9 cellular contexts compared by ENCODE assay signal in the genomic region with DNA sequence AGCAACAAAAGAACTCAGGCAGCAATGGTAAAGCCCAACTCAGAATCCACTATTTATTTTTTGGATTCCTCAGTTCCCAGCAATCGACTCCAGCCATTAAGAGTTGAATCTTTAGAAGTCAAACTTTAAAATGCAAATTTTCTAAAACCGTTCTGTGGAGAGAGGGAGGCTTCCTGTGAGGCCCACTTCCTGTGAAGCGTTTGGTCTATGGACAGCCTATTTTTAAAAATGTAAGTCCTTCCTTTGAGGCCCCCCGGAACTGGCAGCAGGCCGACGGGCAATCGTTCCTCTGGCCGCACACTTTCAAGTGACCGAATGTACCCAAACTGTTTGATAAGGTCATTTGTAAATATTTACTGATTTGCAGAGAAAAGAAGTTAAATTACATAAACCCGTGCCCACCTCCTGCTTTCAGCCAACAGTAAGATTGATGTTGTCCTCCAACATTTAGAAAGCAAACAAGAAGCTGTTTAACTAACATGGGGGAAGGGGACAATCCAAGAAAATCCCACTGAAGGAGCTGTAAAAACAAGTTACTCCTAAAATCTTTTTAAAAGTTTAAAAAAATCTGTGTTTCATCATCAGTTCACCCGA.
DNase-seq lines count a peak whose midpoint lies in the region; ATAC-seq and TF ChIP-seq lines count a peak whose summit lies in the region.
"Had no signal": no experiment of that assay in that cellular context is flagged by ENCODE, and none has a peak within 500 bp of the region (broad histone marks: within the 10 kb centered on the region; RNA-seq: fewer than 3 reads in every experiment).

No MANE protein-coding gene starts in this region.

- DNase-seq in COR-L47 (lab: John Stamatoyannopoulos, UW): peak; percentile 14
- peak; percentile 64 for DNase-seq in Jurkat, Clone E6-1 (ENCODE audit: low read depth, low spot score)
- DNase-seq in activated naive CD8-positive, alpha-beta T cell treated with anti-CD3 and anti-CD28 coated beads for 36 hours: peak; percentile 21
- peak; percentile 56 for DNase-seq in lower lobe of right lung
- no peak for DNase-seq in NCI-H510A (lab: John Stamatoyannopoulos, UW)
- DNase-seq in RKO (ENCODE audit: low spot score): no peak
- DNase-seq in central memory CD4-positive, alpha-beta T cell: no peak

- H3K27ac ChIP-seq in lower lobe of right lung: peak overlapping the region; percentile 75
- H3K27ac ChIP-seq: KMS-11 had no signal

- ATAC-seq in GM21360 (IDR thresholded peaks at IDR 0.05; ENCODE audit: unreplicated experiment): peak; percentile 63
- peak; percentile 53 to 83 for ATAC-seq in lower lobe of right lung

- no peaks in the 10 kb centered on the region for H3K9me3 Mint-ChIP-seq in activated naive CD8-positive, alpha-beta T cell treated with anti-CD3 and anti-CD28 coated beads for 36 hours

- intact Hi-C loops in lower lobe of right lung (cut with DNase I): loop anchor here (10.0 kb wide), 1 partner anchor 53 kb away; no protein-coding TSS in a partner anchor

- H3K27me3 ChIP-seq in lower lobe of right lung (ENCODE audit: low read depth): no peaks in the 10 kb centered on the region

- H3K27me3 Mint-ChIP-seq in activated naive CD8-positive, alpha-beta T cell treated with anti-CD3 and anti-CD28 coated beads for 36 hours: no peaks in the 10 kb centered on the region

- H3K9me3 ChIP-seq in lower lobe of right lung: no peaks in the 10 kb centered on the region

- H3K27ac Mint-ChIP-seq in activated naive CD8-positive, alpha-beta T cell treated with anti-CD3 and anti-CD28 coated beads for 36 hours: peak overlapping the region; percentile 98

- no peak for TF ChIP-seq CTCF in lower lobe of right lung (IDR thresholded peaks at IDR 0.05)

- H3K4me1 ChIP-seq in lower lobe of right lung: peaks cover 26% of the 10 kb centered on the region

- peaks cover 52% of the 10 kb centered on the region for H3K36me3 Mint-ChIP-seq in activated naive CD8-positive, alpha-beta T cell treated with anti-CD3 and anti-CD28 coated beads for 36 hours

- peaks cover 50% of the 10 kb centered on the region for H3K4me1 Mint-ChIP-seq in activated naive CD8-positive, alpha-beta T cell treated with anti-CD3 and anti-CD28 coated beads for 36 hours

- peak overlapping the region; percentile 15; the same call in 1 of the 2 replicates for H3K4me3 ChIP-seq in Jurkat, Clone E6-1 (ENCODE audit: low read length)
- H3K4me3 ChIP-seq in lower lobe of right lung: peak overlapping the region; percentile 22

- H3K36me3 ChIP-seq in lower lobe of right lung: peaks cover 29% of the 10 kb centered on the region

- H3K4me3 Mint-ChIP-seq in activated naive CD8-positive, alpha-beta T cell treated with anti-CD3 and anti-CD28 coated beads for 36 hours: peak overlapping the region; percentile 80

Comparison
In these comparisons a context has a peak if more than half of its experiments do, and no peak if none do; other contexts are left out.
1. DNase-seq: peak in COR-L47 (single experiment), Jurkat, Clone E6-1 (single experiment), activated naive CD8-positive, alpha-beta T cell treated with anti-CD3 and anti-CD28 coated beads for 36 hours (single experiment) and lower lobe of right lung (single experiment); none in NCI-H510A (single experiment), RKO (single experiment) and central memory CD4-positive, alpha-beta T cell (single experiment).